ENCODE assay signal across 1 cellular context in the genomic region with DNA sequence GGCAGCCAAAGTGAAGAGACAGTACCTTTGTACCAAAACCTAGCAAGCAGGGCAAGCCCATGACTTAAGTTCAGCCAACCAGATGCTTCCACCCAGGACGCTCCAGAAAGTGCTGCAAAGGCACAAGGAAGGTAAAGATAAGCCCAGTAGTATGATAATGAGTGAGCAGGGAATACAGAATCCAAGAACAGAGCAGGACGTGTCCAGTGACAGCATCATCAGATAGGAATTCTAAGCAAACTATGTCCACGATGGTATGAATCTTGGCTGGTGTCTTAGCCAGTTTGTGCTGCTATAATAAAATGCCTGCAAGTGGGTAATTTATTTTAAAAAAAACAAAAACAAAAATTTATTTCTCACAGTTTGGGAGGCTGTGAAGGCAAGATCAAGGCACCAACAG.
TF ChIP-seq lines count a peak whose summit lies in the region.

No MANE protein-coding gene starts in this region.

TF ChIP-seq in SK-N-SH, 30 proteins besides CTCF, POLR2A, EP300 and RAD21:
- TF ChIP-seq, protein P1, sequence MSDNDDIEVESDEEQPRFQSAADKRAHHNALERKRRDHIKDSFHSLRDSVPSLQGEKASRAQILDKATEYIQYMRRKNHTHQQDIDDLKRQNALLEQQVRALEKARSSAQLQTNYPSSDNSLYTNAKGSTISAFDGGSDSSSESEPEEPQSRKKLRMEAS (IDR thresholded peaks at IDR 0.05; ENCODE audit: low read depth), result no peak
- TF ChIP-seq TCF12 (IDR thresholded peaks at IDR 0.05), result no peak
- TF ChIP-seq RFX5 (IDR thresholded peaks at IDR 0.05; ENCODE audit: low read length), result no peak
- no peak for TF ChIP-seq POLR2AphosphoS5 (IDR thresholded peaks at IDR 0.05; ENCODE audit: low read depth, low read length)
- TF ChIP-seq RCOR1 (IDR thresholded peaks at IDR 0.05; ENCODE audit: low read length), result no peak
- no peak for TF ChIP-seq GATA2 (CRISPR knock-in tag; IDR thresholded peaks at IDR 0.05)
- no peak for TF ChIP-seq JUND (IDR thresholded peaks at IDR 0.05)
- TF ChIP-seq TAF1 (IDR thresholded peaks at IDR 0.05; ENCODE audit: borderline replicate concordance, low read depth, low read length), result no peak
- no peak for TF ChIP-seq GABPA (IDR thresholded peaks at IDR 0.05; ENCODE audit: low read depth)
- TF ChIP-seq, protein P2, sequence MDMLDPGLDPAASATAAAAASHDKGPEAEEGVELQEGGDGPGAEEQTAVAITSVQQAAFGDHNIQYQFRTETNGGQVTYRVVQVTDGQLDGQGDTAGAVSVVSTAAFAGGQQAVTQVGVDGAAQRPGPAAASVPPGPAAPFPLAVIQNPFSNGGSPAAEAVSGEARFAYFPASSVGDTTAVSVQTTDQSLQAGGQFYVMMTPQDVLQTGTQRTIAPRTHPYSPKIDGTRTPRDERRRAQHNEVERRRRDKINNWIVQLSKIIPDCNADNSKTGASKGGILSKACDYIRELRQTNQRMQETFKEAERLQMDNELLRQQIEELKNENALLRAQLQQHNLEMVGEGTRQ (IDR thresholded peaks at IDR 0.05; ENCODE audit: borderline replicate concordance, low read depth, low read length), result no peak
